Comparison of ENCODE assay signal across 21 cellular contexts in genomic region chr2:127917916-127918315, GRCh38.
"Had no signal": no experiment of that assay in that cellular context is flagged by ENCODE, and none has a peak within 500 bp of the region (broad histone marks: within the 10 kb centered on the region; RNA-seq: fewer than 3 reads in every experiment).

No MANE protein-coding gene starts in this region.

- DNase-seq: activated CD4-positive, alpha-beta T cell treated with anti-CD3 and anti-CD28 coated beads for 1 hour; activated CD8-positive, alpha-beta memory T cell treated with anti-CD3 and anti-CD28 coated beads for 24 hours; activated CD8-positive, alpha-beta memory T cell treated with anti-CD3 and anti-CD28 coated beads, Interleukin-2, amount 50 U/mL, for 48 hours; activated effector memory CD4-positive, alpha-beta T cell treated with Interleukin-2 at 50 U/mL for 16 hours; activated naive CD4-positive, alpha-beta T cell treated with anti-CD3 and anti-CD28 coated beads, Interleukin-2, amount 10 ng/mL, durations not matched to agents 7 days and 5 days; activated naive CD8-positive, alpha-beta T cell treated with anti-CD3 and anti-CD28 coated beads, Interleukin-2, amount 50 U/mL, for 24 hours; activated T-cell treated with anti-CD3 and anti-CD28 coated beads, Interleukin-2, amount 50 U/mL, for 48 hours; effector CD8-positive, alpha-beta T cell; esophagus squamous epithelium; heart right ventricle; left ventricle myocardium superior; mucosa of descending colon; naive B cell; stimulated activated CD4-positive, alpha-beta T cell treated with anti-CD3 and anti-CD28 coated beads, Interleukin-2, amount 100 ng/mL, for 48 hours; T-helper 2 cell had no signal

- H3K36me3 ChIP-seq: ascending aorta, esophagus squamous epithelium, gastroesophageal sphincter, heart right ventricle, neural progenitor cell, prostate gland, right atrium auricular region had no signal

- ATAC-seq: activated naive CD8-positive, alpha-beta T cell treated with anti-CD3 and anti-CD28 coated beads, Interleukin-2, amount 50 U/mL, for 24 hours; gastroesophageal sphincter; heart right ventricle; left ventricle myocardium superior; mucosa of descending colon had no signal

- H3K9me3 ChIP-seq: ascending aorta, esophagus squamous epithelium, gastroesophageal sphincter, mucosa of descending colon, prostate gland, right atrium auricular region had no signal

- H3K27me3 ChIP-seq: ascending aorta, esophagus squamous epithelium, gastroesophageal sphincter, heart right ventricle, neural progenitor cell, right atrium auricular region had no signal

- H2AFZ ChIP-seq: neural progenitor cell had no signal

- H3K27ac ChIP-seq: ascending aorta, esophagus squamous epithelium, gastroesophageal sphincter, heart right ventricle, neural progenitor cell, prostate gland, right atrium auricular region, VCaP had no signal

- H3K4me1 ChIP-seq: ascending aorta, esophagus squamous epithelium, gastroesophageal sphincter, heart right ventricle, neural progenitor cell, prostate gland, right atrium auricular region had no signal

- H3K4me3 ChIP-seq: ascending aorta, esophagus squamous epithelium, gastroesophageal sphincter, heart right ventricle, mucosa of descending colon, neural progenitor cell, prostate gland, right atrium auricular region had no signal

- H3K4me2 ChIP-seq: neural progenitor cell had no signal

- H3K9ac ChIP-seq: neural progenitor cell had no signal
